In the genomic region with DNA sequence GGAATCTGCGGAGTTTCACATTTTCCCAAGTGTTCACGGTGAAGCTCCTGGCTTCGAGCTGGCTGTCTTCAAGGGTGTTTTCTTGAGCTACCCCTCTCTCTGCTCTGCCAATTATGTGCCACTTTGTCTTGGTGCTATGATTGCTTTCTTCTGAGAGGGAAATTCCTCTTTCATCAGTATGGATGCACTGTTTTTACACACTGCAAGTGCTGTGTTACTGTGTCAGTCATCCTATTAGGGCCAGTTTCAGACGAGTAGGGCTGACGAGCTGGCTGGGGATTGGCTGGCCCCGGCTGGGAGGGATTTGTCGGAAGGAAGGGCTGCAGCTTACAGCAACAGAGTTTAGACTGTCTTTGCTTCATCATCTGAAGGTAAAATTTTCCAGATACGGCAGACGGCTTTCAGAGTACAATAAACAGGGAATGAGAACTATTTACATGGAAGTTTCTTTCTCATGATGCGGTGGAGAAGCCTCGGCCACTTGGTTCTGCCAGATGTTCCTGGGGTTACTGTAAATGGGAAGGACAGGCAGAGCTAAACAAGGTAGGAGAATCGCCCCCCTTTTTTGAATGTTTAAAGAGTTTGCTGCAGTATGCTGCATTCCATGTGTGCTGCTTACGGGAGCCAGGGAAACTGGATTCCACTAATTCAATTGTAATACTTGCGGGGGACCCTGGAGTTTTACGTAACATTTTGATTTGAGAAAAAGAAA, we compare ENCODE assay signal across 8 cellular contexts. TPM values are rescaled to one million over a fixed set of nuclear protein-coding genes. Genes with fewer than 3 reads are reported as not detected.
DNase-seq lines count a peak whose midpoint lies in the region; ATAC-seq and TF ChIP-seq lines count a peak whose summit lies in the region.

A gene with protein sequence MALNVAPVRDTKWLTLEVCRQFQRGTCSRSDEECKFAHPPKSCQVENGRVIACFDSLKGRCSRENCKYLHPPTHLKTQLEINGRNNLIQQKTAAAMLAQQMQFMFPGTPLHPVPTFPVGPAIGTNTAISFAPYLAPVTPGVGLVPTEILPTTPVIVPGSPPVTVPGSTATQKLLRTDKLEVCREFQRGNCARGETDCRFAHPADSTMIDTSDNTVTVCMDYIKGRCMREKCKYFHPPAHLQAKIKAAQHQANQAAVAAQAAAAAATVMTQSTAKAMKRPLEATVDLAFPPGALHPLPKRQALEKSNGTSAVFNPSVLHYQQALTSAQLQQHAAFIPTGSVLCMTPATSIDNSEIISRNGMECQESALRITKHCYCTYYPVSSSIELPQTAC (plus strand): TSS at position 345 of the 712 bp plus-strand sequence. CDS start 53,903 bp downstream, outside the sequence.

- peaks cover 46% of the 10 kb centered on the region for H3K79me2 ChIP-seq in OCI-LY1 (ENCODE audit: insufficient read depth, low read length)

- peak within 1 kb of the TSS; percentile 81 for H3K4me2 ChIP-seq in OCI-LY1 (ENCODE audit: low read length)

- TF ChIP-seq CTCF in OCI-LY1 (IDR thresholded peaks at IDR 0.05; ENCODE audit: low read length) = no peak

- peak within 1 kb of the TSS; percentile 6 for H3K9ac ChIP-seq in HUES6 (ENCODE audit: low read length)
- H3K9ac ChIP-seq in OCI-LY1 (ENCODE audit: low read length) = peak within 1 kb of the TSS; percentile 68

- H3K4me3 ChIP-seq in HUES6 (ENCODE audit: low read depth, low read length) (peak within 1 kb of the TSS; percentile 57), OCI-LY1 (ENCODE audit: low read depth, low read length, poor library complexity, severe bottlenecking) (peak within 1 kb of the TSS; percentile 70), mononuclear cell (ENCODE audit: low read length) (peak within 1 kb of the TSS; percentile 74)

- H3K9me3 ChIP-seq in HUES6 (ENCODE audit: control insufficient read depth, insufficient read depth, low read depth, low read length) (no peaks in the 10 kb centered on the region), OCI-LY1 (ENCODE audit: low read length) (no peaks in the 10 kb centered on the region), mononuclear cell (ENCODE audit: low read depth, low read length) (no peaks in the 10 kb centered on the region)

- peak; percentile 89 for ATAC-seq in GM21447 (IDR thresholded peaks at IDR 0.05; ENCODE audit: unreplicated experiment)

- H4K20me1 ChIP-seq in OCI-LY1 (ENCODE audit: insufficient read depth, low read length) = no peaks in the 10 kb centered on the region

- no peaks in the 10 kb centered on the region for H3K9me2 ChIP-seq in OCI-LY1 (ENCODE audit: low read depth, low read length)

- no peaks in the 10 kb centered on the region for H3K36me3 ChIP-seq in HUES6 (ENCODE audit: control insufficient read depth, insufficient read depth, low read length)
- H3K36me3 ChIP-seq in OCI-LY1 (ENCODE audit: insufficient read depth, low read length) = no peaks in the 10 kb centered on the region

- H3K4me1 ChIP-seq in HUES6 (ENCODE audit: control insufficient read depth, insufficient read depth, low read length) (peaks cover 18% of the 10 kb centered on the region), OCI-LY1 (ENCODE audit: insufficient read depth, low read length, severe bottlenecking) (peaks cover 44% of the 10 kb centered on the region), mononuclear cell (ENCODE audit: insufficient read depth, low read length) (peaks cover 36% of the 10 kb centered on the region)

- H3F3A ChIP-seq in OCI-LY1 (ENCODE audit: insufficient read depth, low read length) = no peaks in the 10 kb centered on the region

- H3K27me3 ChIP-seq in HUES6 (ENCODE audit: control insufficient read depth, insufficient read depth, low read length) (peaks cover 94% of the 10 kb centered on the region), OCI-LY1 (ENCODE audit: insufficient read depth, low read length) (no peaks in the 10 kb centered on the region), mononuclear cell (ENCODE audit: insufficient read depth, low read length) (no peaks in the 10 kb centered on the region)

- peak within 1 kb of the TSS; percentile 26 for H2AFZ ChIP-seq in OCI-LY1 (ENCODE audit: low read length)

- DNase-seq in Caki2 (ENCODE audit: low read depth) (peak; percentile 85), activated T-cell treated with anti-CD3 and anti-CD28 coated beads for 24 hours (ENCODE audit: low read depth) (peak; percentile 81), epidermal melanocyte (ENCODE audit: insufficient read length, low spot score) (peak; percentile 85)
- peak; percentile 67 to 77 for DNase-seq in stimulated activated CD8-positive, alpha-beta memory T cell treated with anti-CD3 and anti-CD28 coated beads, Interleukin-2, amount 100 ng/mL, for 48 hours (ENCODE audit: low read depth in 2 of 2)

- in situ Hi-C loops in Caki2 (cut with HindIII; ENCODE audit: low pct_unique_long_range_greater_than_20kb, low sequenced_read_pairs) = loop anchor here (10.0 kb wide), 1 partner anchor 73 kb away; no protein-coding TSS in a partner anchor

- H3K27ac ChIP-seq in HUES6 (ENCODE audit: low read depth, low read length) (no peak within 1 kb of the TSS), OCI-LY1 (ENCODE audit: low read depth, low read length, poor library complexity, severe bottlenecking) (peak within 1 kb of the TSS; percentile 82)

RNA-seq across cellular contexts. Expression of the gene that starts here (rescaled TPM):
- total RNA-seq in Caki2 (2014; rRNA removed; shearing (Covaris generic); ENCODE audit: low replicate concordance) = 9.6 and 14.0 TPM in 2 replicates
- 59.8 TPM for total RNA-seq in mononuclear cell
